ENCODE assay signal across 18 cellular contexts in genomic region chr1:182765416-182765815, GRCh38.
"Had no signal": no experiment of that assay in that cellular context is flagged by ENCODE, and none has a peak within 500 bp of the region (broad histone marks: within the 10 kb centered on the region; RNA-seq: fewer than 3 reads in every experiment).

No MANE protein-coding gene starts in this region.

- H3K27ac ChIP-seq: gastroesophageal sphincter, left lung, lower lobe of right lung, psoas muscle, skin epidermis, stomach had no signal

- H3K27me3 ChIP-seq: gastroesophageal sphincter, left lung, stomach had no signal

- H3K4me1 ChIP-seq: gastroesophageal sphincter, left lung, lower lobe of right lung had no signal

- H3K27ac Mint-ChIP-seq: memory B cell, mesothelial cell of epicardium had no signal

- H3K9me3 Mint-ChIP-seq: nephron had no signal

- H3K4me3 ChIP-seq: gastroesophageal sphincter, left lung, lower lobe of right lung, psoas muscle, skin epidermis, stomach had no signal

- H3K4me3 Mint-ChIP-seq: memory B cell, mesothelial cell of epicardium, nephron had no signal

- DNase-seq: cerebellar nuclear complex; dermis blood vessel endothelial cell; glutamatergic neuron; islet precursor cell; left lung; lower lobe of right lung; psoas muscle; retina; stimulated activated CD4-positive, alpha-beta T cell treated with anti-CD3 and anti-CD28 coated beads, Interleukin-12 subunit alpha, Interleukin-12 subunit beta, amount 100 ng/mL, for 4 hours; stimulated activated naive CD4-positive, alpha-beta T cell; stomach; substantia nigra had no signal

- H3K36me3 ChIP-seq: gastroesophageal sphincter, left lung, lower lobe of right lung, stomach had no signal

- H3K9me3 ChIP-seq: gastroesophageal sphincter, lower lobe of right lung, psoas muscle had no signal

- ATAC-seq: gastroesophageal sphincter, left lung, lower lobe of right lung, psoas muscle, sciatic nerve had no signal
